1 cellular context compared by ENCODE assay signal in genomic region chr1:48082271-48082925, GRCh38.
TF ChIP-seq lines count a peak whose summit lies in the region.

No MANE protein-coding gene starts in this region.

TF ChIP-seq in HEK293, 187 proteins besides CTCF, POLR2A, EP300 and RAD21 (continued from another document and continues in another):
- TF ChIP-seq, protein P1, sequence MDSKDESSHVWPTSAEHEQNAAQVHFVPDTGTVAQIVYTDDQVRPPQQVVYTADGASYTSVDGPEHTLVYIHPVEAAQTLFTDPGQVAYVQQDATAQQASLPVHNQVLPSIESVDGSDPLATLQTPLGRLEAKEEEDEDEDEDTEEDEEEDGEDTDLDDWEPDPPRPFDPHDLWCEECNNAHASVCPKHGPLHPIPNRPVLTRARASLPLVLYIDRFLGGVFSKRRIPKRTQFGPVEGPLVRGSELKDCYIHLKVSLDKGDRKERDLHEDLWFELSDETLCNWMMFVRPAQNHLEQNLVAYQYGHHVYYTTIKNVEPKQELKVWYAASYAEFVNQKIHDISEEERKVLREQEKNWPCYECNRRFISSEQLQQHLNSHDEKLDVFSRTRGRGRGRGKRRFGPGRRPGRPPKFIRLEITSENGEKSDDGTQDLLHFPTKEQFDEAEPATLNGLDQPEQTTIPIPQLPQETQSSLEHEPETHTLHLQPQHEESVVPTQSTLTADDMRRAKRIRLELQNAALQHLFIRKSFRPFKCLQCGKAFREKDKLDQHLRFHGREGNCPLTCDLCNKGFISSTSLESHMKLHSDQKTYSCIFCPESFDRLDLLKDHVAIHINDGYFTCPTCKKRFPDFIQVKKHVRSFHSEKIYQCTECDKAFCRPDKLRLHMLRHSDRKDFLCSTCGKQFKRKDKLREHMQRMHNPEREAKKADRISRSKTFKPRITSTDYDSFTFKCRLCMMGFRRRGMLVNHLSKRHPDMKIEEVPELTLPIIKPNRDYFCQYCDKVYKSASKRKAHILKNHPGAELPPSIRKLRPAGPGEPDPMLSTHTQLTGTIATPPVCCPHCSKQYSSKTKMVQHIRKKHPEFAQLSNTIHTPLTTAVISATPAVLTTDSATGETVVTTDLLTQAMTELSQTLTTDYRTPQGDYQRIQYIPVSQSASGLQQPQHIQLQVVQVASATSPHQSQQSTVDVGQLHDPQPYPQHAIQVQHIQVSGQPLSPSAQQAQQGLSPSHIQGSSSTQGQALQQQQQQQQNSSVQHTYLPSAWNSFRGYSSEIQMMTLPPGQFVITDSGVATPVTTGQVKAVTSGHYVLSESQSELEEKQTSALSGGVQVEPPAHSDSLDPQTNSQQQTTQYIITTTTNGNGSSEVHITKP (tag by site-specific recombination; IDR thresholded peaks at IDR 0.05) = peak; percentile 18; the same call in 1 of the 2 replicates
- TF ChIP-seq ZBTB21 (tag by site-specific recombination; IDR thresholded peaks at IDR 0.05) (no peak), ZNF548 (tag by site-specific recombination; IDR thresholded peaks at IDR 0.05) (no peak), ZNF664 (tag by site-specific recombination; IDR thresholded peaks at IDR 0.05) (no peak), ZNF416 (tag by site-specific recombination; IDR thresholded peaks at IDR 0.05) (no peak), BCL6B (tag by site-specific recombination; IDR thresholded peaks at IDR 0.05) (no peak), ZSCAN5A (tag by site-specific recombination; IDR thresholded peaks at IDR 0.05) (no peak), ZNF140 (tag by site-specific recombination; IDR thresholded peaks at IDR 0.05) (no peak), ZNF837 (tag by site-specific recombination; IDR thresholded peaks at IDR 0.05) (no peak), PBX3 (CRISPR knock-in tag; IDR thresholded peaks at IDR 0.05) (no peak), PRDM1 (tag by site-specific recombination; IDR thresholded peaks at IDR 0.05) (no peak), OSR2 (tag by site-specific recombination; IDR thresholded peaks at IDR 0.05) (peak; percentile 76), KLF10 (tag by site-specific recombination; IDR thresholded peaks at IDR 0.05) (no peak; the same call in 1 of the 2 replicates), ZNF146 (tag by site-specific recombination; IDR thresholded peaks at IDR 0.05) (no peak), ZFP69B (tag by site-specific recombination; IDR thresholded peaks at IDR 0.05) (peak; percentile 68; the same call in 1 of the 2 replicates), ZNF621 (tag by site-specific recombination; IDR thresholded peaks at IDR 0.05) (no peak), IKZF3 (tag by site-specific recombination; IDR thresholded peaks at IDR 0.05) (peak; percentile 64), ZNF677 (tag by site-specific recombination; IDR thresholded peaks at IDR 0.05) (no peak), ZFHX2 (tag by site-specific recombination; conservative IDR thresholded peaks at IDR 0.05) (no peak), ZNF10 (tag by site-specific recombination; IDR thresholded peaks at IDR 0.05) (no peak), KLF9 (tag by site-specific recombination; IDR thresholded peaks at IDR 0.05; ENCODE audit: low read depth) (no peak), ZSCAN18 (tag by site-specific recombination; IDR thresholded peaks at IDR 0.05) (no peak), ZNF549 (tag by site-specific recombination; IDR thresholded peaks at IDR 0.05) (no peak), ZNF341 (tag by site-specific recombination; IDR thresholded peaks at IDR 0.05; ENCODE audit: low read depth) (no peak), ZNF785 (tag by site-specific recombination; IDR thresholded peaks at IDR 0.05) (no peak), WT1 (tag by site-specific recombination; IDR thresholded peaks at IDR 0.05) (no peak), ZNF133 (tag by site-specific recombination; IDR thresholded peaks at IDR 0.05) (no peak), ZXDB (tag by site-specific recombination; IDR thresholded peaks at IDR 0.05) (peak; percentile 51; the same call in 1 of the 2 replicates), ZNF266 (tag by site-specific recombination; IDR thresholded peaks at IDR 0.05; ENCODE audit: low read depth) (no peak), ZNF350 (tag by site-specific recombination; IDR thresholded peaks at IDR 0.05) (no peak), SP2 (tag by site-specific recombination; IDR thresholded peaks at IDR 0.05) (no peak), ZNF660 (tag by site-specific recombination; IDR thresholded peaks at IDR 0.05) (no peak), ZNF48 (tag by site-specific recombination; IDR thresholded peaks at IDR 0.05) (no peak), ZNF274 (IDR thresholded peaks at IDR 0.05; ENCODE audit: low read length) (no peak), ZNF274 (tag by site-specific recombination; IDR thresholded peaks at IDR 0.05; ENCODE audit: borderline replicate concordance) (no peak), TRIM28 (IDR thresholded peaks at IDR 0.05; ENCODE audit: borderline replicate concordance, low read length) (peak; percentile 88), ZNF19 (tag by site-specific recombination; IDR thresholded peaks at IDR 0.05; ENCODE audit: low read depth) (no peak), ZNF501 (tag by site-specific recombination; IDR thresholded peaks at IDR 0.05) (peak; percentile 65; the same call in 1 of the 2 replicates), ZNF423 (tag by site-specific recombination; IDR thresholded peaks at IDR 0.05) (no peak), KLF17 (tag by site-specific recombination; IDR thresholded peaks at IDR 0.05) (0 out of 2 replicates have a peak, but pooled peaks have one; percentile 34), ZNF155 (tag by site-specific recombination; IDR thresholded peaks at IDR 0.05) (no peak), ZNF221 (tag by site-specific recombination; IDR thresholded peaks at IDR 0.05; ENCODE audit: borderline replicate concordance) (no peak), GLIS2 (tag by site-specific recombination; IDR thresholded peaks at IDR 0.05) (no peak), MZF1 (tag by site-specific recombination; IDR thresholded peaks at IDR 0.05; ENCODE audit: borderline replicate concordance) (peak; percentile 47; the same call in 1 of the 2 replicates), ZNF626 (tag by site-specific recombination; IDR thresholded peaks at IDR 0.05) (no peak), ZNF580 (tag by site-specific recombination; IDR thresholded peaks at IDR 0.05) (peak; percentile 32; the same call in 1 of the 2 replicates), ZNF610 (tag by site-specific recombination; IDR thresholded peaks at IDR 0.05; ENCODE audit: borderline replicate concordance) (peak; percentile 75; the same call in 1 of the 2 replicates), ZNF174 (tag by site-specific recombination; IDR thresholded peaks at IDR 0.05) (no peak), ZNF169 (tag by site-specific recombination; IDR thresholded peaks at IDR 0.05) (no peak), ZNF658 (tag by site-specific recombination; IDR thresholded peaks at IDR 0.05) (no peak), ZNF223 (tag by site-specific recombination; IDR thresholded peaks at IDR 0.05) (no peak)
- TF ChIP-seq, protein P2, sequence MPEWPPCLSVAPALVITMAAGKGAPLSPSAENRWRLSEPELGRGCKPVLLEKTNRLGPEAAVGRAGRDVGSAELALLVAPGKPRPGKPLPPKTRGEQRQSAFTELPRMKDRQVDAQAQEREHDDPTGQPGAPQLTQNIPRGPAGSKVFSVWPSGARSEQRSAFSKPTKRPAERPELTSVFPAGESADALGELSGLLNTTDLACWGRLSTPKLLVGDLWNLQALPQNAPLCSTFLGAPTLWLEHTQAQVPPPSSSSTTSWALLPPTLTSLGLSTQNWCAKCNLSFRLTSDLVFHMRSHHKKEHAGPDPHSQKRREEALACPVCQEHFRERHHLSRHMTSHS (tag by site-specific recombination; IDR thresholded peaks at IDR 0.05) = no peak
- TF ChIP-seq, protein P3, sequence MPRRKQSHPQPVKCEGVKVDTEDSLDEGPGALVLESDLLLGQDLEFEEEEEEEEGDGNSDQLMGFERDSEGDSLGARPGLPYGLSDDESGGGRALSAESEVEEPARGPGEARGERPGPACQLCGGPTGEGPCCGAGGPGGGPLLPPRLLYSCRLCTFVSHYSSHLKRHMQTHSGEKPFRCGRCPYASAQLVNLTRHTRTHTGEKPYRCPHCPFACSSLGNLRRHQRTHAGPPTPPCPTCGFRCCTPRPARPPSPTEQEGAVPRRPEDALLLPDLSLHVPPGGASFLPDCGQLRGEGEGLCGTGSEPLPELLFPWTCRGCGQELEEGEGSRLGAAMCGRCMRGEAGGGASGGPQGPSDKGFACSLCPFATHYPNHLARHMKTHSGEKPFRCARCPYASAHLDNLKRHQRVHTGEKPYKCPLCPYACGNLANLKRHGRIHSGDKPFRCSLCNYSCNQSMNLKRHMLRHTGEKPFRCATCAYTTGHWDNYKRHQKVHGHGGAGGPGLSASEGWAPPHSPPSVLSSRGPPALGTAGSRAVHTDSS (tag by site-specific recombination; IDR thresholded peaks at IDR 0.05) = no peak
- TF ChIP-seq, protein P4, sequence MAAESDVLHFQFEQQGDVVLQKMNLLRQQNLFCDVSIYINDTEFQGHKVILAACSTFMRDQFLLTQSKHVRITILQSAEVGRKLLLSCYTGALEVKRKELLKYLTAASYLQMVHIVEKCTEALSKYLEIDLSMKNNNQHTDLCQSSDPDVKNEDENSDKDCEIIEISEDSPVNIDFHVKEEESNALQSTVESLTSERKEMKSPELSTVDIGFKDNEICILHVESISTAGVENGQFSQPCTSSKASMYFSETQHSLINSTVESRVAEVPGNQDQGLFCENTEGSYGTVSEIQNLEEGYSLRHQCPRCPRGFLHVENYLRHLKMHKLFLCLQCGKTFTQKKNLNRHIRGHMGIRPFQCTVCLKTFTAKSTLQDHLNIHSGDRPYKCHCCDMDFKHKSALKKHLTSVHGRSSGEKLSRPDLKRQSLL (tag by site-specific recombination; IDR thresholded peaks at IDR 0.05) = no peak
- TF ChIP-seq, protein P5, sequence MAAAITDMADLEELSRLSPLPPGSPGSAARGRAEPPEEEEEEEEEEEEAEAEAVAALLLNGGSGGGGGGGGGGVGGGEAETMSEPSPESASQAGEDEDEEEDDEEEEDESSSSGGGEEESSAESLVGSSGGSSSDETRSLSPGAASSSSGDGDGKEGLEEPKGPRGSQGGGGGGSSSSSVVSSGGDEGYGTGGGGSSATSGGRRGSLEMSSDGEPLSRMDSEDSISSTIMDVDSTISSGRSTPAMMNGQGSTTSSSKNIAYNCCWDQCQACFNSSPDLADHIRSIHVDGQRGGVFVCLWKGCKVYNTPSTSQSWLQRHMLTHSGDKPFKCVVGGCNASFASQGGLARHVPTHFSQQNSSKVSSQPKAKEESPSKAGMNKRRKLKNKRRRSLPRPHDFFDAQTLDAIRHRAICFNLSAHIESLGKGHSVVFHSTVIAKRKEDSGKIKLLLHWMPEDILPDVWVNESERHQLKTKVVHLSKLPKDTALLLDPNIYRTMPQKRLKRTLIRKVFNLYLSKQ (tag by site-specific recombination; IDR thresholded peaks at IDR 0.05; ENCODE audit: borderline replicate concordance) = no peak
